ENCODE assay signal across 7 cellular contexts in the genomic region with DNA sequence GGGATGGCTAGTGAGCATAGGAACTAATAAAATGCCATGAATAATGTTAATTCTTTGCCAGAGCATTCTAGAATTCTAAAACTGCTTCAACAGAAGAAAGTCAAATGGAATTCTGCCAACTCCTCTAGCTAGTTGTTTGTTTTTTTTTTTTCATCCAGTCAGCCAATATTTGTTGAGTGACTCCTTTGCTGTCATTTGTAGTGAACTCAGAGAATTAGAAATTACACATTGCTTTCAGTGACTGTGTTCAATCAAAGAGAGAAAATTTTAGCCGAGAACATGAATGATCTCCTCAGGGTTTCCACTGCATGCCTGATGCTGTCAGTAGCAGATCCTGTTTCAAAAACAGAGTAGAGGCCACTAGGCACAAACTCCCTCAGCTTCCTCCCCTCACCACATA. TPM values are rescaled to one million over a fixed set of nuclear protein-coding genes. Genes with fewer than 3 reads are reported as not detected.
DNase-seq lines count a peak whose midpoint lies in the region; ATAC-seq, FAIRE-seq and TF ChIP-seq lines count a peak whose summit lies in the region.
"Not testable (repeated sequence)": the region's sequence is repeated elsewhere in the genome, so short reads cannot be mapped to it uniquely, and the experiment has no call there.

No MANE protein-coding gene starts in this region.

- H2AK9ac ChIP-seq in IMR-90 (replicated peaks; ENCODE audit: low read depth, low read length, poor library complexity) = not testable (repeated sequence)

- TF ChIP-seq POLR2A in IMR-90 (IDR thresholded peaks at IDR 0.05; ENCODE audit: low read depth, low read length); body of pancreas (IDR thresholded peaks at IDR 0.05); HepG2 (IDR thresholded peaks at IDR 0.05; ENCODE audit: insufficient read depth in 1 of 2, low read depth in 2 of 2, low read length in 2 of 2): not testable (repeated sequence)

- not testable (repeated sequence) for H3K4ac ChIP-seq in IMR-90 (ENCODE audit: low read depth, low read length)

- not testable (repeated sequence) for H2AK5ac ChIP-seq in IMR-90 (ENCODE audit: low read depth, low read length)

- not testable (repeated sequence) for H2BK20ac ChIP-seq in IMR-90 (ENCODE audit: low read depth, low read length)

- not testable (repeated sequence) for H2BK5ac ChIP-seq in IMR-90 (ENCODE audit: low read depth, low read length, poor library complexity, severe bottlenecking)

- POLR2A ChIA-PET in IMR-90 (lab: Charles Lee; ENCODE audit: unreplicated experiment); SK-N-SH (lab: Yijun Ruan, JAX): not testable (repeated sequence)
- POLR2A ChIA-PET in HepG2 (lab: Yijun Ruan, JAX) = interaction anchor here (0.7 to 1.3 kb wide), 4 partner anchors 10 to 118 kb away, joined by 3 to 13 read pairs (median 4); a partner anchor contains a TSS

- H3K4me1 ChIP-seq in IMR-90 (ENCODE audit: control insufficient read depth, insufficient read depth, low read length) (peaks cover 16% of the 10 kb centered on the region), body of pancreas (peaks cover 55% of the 10 kb centered on the region), HepG2 (ENCODE audit: insufficient read depth, low read length) (peaks cover 57% of the 10 kb centered on the region)
- not testable (repeated sequence) for H3K4me1 ChIP-seq in SK-N-SH (ENCODE audit: control insufficient read depth in 1 of 2, insufficient read depth in 2 of 2, low read depth in 1 of 2, low read length in 1 of 2)

- H2AFZ ChIP-seq in IMR-90 (replicated peaks; ENCODE audit: low read length, poor library complexity); SK-N-SH (ENCODE audit: low read depth); HepG2 (ENCODE audit: low read length): not testable (repeated sequence)

- H2BK120ac ChIP-seq in IMR-90 (ENCODE audit: low read depth, low read length) = not testable (repeated sequence)

- dilution Hi-C loops in IMR-90 (cut with HindIII; ENCODE audit: low sequenced_read_pairs, unreplicated experiment) = not testable (repeated sequence)

- peaks cover 13% of the 10 kb centered on the region for H3K9me1 ChIP-seq in IMR-90 (ENCODE audit: insufficient read depth, low read length)

- BruUV-seq in IMR-90 (replicated peaks; lab: Mats Ljungman, UMichigan); HepG2 (replicated peaks; lab: Mats Ljungman, UMichigan): not testable (repeated sequence)

- not testable (repeated sequence) for ATAC-seq in IMR-90 (ENCODE audit: low read depth)
- ATAC-seq in body of pancreas = peak; percentile 54
- ATAC-seq in HepG2 = peak; percentile 76

- in situ Hi-C loops in IMR-90 (cut with MboI; ENCODE audit: low sequenced_read_pairs); HepG2 (cut with HindIII; ENCODE audit: extremely low pct_ligation_motif_present, low pct_unique_long_range_greater_than_20kb): not testable (repeated sequence)

- TF ChIP-seq CTCF in IMR-90 (conservative IDR thresholded peaks at IDR 0.05; ENCODE audit: low read depth, low read length); SK-N-SH (IDR thresholded peaks at IDR 0.05); body of pancreas (IDR thresholded peaks at IDR 0.05); HepG2 (CRISPR knock-in tag; IDR thresholded peaks at IDR 0.05): not testable (repeated sequence)

- H3K36me3 ChIP-seq in IMR-90 (ENCODE audit: control insufficient read depth, insufficient read depth, low read length) (peaks cover 22% of the 10 kb centered on the region), SK-N-SH (replicated peaks in 1 of 2; ENCODE audit: control insufficient read depth in 1 of 2, insufficient read depth in 2 of 2, low read length in 1 of 2) (peaks cover 30 to 57% of the 10 kb centered on the region in 2 experiments), HepG2 (replicated peaks in 1 of 2; ENCODE audit: control insufficient read depth in 1 of 2, insufficient read depth in 2 of 2, low read length in 2 of 2) (peaks cover 7 to 48% of the 10 kb centered on the region in 2 experiments; a peak in 4 of 5 replicates)
- H3K36me3 ChIP-seq in body of pancreas (replicated peaks in 1 of 2; ENCODE audit: insufficient read depth in 1 of 2, low read depth in 2 of 2) = not testable (repeated sequence)

- H3K56ac ChIP-seq in IMR-90 (ENCODE audit: extremely low read depth, insufficient read depth, low read length) = not testable (repeated sequence)

- no CpG with 5 or more reads among the region's 1 CpG for WGBS in IMR-90 (ENCODE audit: extremely low coverage in 2 of 2, insufficient read length in 1 of 2), 2 experiments
- WGBS in SK-N-SH (ENCODE audit: low lambda C conversion rate) = 83% methylated on average over 1 of the region's 1 CpG
- 7 to 12% methylated on average over 1 of the region's 1 CpG for WGBS in body of pancreas, 2 donors
- 5% methylated on average over 1 of the region's 1 CpG for WGBS in HepG2 (ENCODE audit: low lambda C conversion rate)

- DNase-seq in DMS53 treated with DMSO at 0.1 percent for 48 hours (lab: John Stamatoyannopoulos, UW; ENCODE audit: unreplicated experiment) (peak; percentile 88), IMR-90 (peak; percentile 60), fibroblast of gingiva (ENCODE audit: low read depth) (peak; percentile 36), HepG2 (ENCODE audit: low spot score) (peak; percentile 77), renal cortical epithelial cell (ENCODE audit: low read depth) (peak; percentile 27)
- not testable (repeated sequence) for DNase-seq in SK-N-SH, body of pancreas

- H3F3A ChIP-seq in SK-N-SH (replicated peaks; ENCODE audit: insufficient read depth) = peaks cover 14% of the 10 kb centered on the region

- H3K79me2 ChIP-seq in SK-N-SH (ENCODE audit: insufficient read depth) (peaks cover 87% of the 10 kb centered on the region), HepG2 (ENCODE audit: insufficient read depth, low read length) (peaks cover 55% of the 10 kb centered on the region)

- not testable (repeated sequence) for H4K5ac ChIP-seq in IMR-90 (ENCODE audit: low read depth, low read length)

- not testable (repeated sequence) for H3K9ac ChIP-seq in IMR-90 (ENCODE audit: low read depth, low read length); SK-N-SH
- H3K9ac ChIP-seq in HepG2 (ENCODE audit: insufficient read depth, low read depth, low read length) = 0 out of 2 replicates have a peak overlapping the region, but pooled peaks have one; percentile 15

- H4K8ac ChIP-seq in IMR-90 (ENCODE audit: low read depth in 2 of 2, low read length in 2 of 2) = not testable (repeated sequence)

- not testable (repeated sequence) for H3K23ac ChIP-seq in IMR-90 (ENCODE audit: low read depth, low read length)

- not testable (repeated sequence) for TF ChIP-seq EP300 in SK-N-SH (IDR thresholded peaks at IDR 0.05; ENCODE audit: borderline replicate concordance in 1 of 2, low read depth in 1 of 2, low read length in 1 of 2); HepG2 (CRISPR knock-in tag; IDR thresholded peaks at IDR 0.05; ENCODE audit: borderline replicate concordance)
- peak in 1 of 2 experiments; percentile 58; a peak in 1 of 4 replicates for TF ChIP-seq EP300 in HepG2 (IDR thresholded peaks at IDR 0.05; ENCODE audit: low read depth in 2 of 2, low read length in 2 of 2)

- H3K9me2 ChIP-seq in SK-N-SH = not testable (repeated sequence)

- CTCF ChIA-PET in IMR-90 (lab: Yijun Ruan, JAX) = interaction anchor here (0.6 kb wide), 1 partner anchor 662 kb away, joined by 3 read pairs; no protein-coding TSS in a partner anchor
- CTCF ChIA-PET in SK-N-SH (lab: Yijun Ruan, JAX) = not testable (repeated sequence)
- CTCF ChIA-PET in HepG2 (lab: Yijun Ruan, JAX; ENCODE audit: low intra/inter-chr PET ratio, low total read pairs) = interaction anchor here (0.6 kb wide), 1 partner anchor 9 kb away, joined by 3 read pairs; no protein-coding TSS in a partner anchor

- TF ChIP-seq RAD21 in IMR-90 (IDR thresholded peaks at IDR 0.05; ENCODE audit: low read length); SK-N-SH (IDR thresholded peaks at IDR 0.05; ENCODE audit: low read length); HepG2 (CRISPR knock-in tag; IDR thresholded peaks at IDR 0.05): not testable (repeated sequence)

- not testable (repeated sequence) for H3K4me3 ChIP-seq in IMR-90 (ENCODE audit: insufficient read depth, low read depth, low read length); SK-N-SH (ENCODE audit: low read depth in 2 of 2, low read length in 1 of 2); body of pancreas; HepG2 (replicated peaks in 1 of 3; ENCODE audit: insufficient read depth in 1 of 3, low read depth in 2 of 3, low read length in 3 of 3)

- not testable (repeated sequence) for H3K27me3 ChIP-seq in IMR-90 (ENCODE audit: control insufficient read depth, insufficient read depth, low read length); SK-N-SH (ENCODE audit: insufficient read depth); body of pancreas; HepG2 (ENCODE audit: control insufficient read depth in 1 of 2, insufficient read depth in 2 of 2, low read length in 2 of 2)

- H3K4me2 ChIP-seq in IMR-90 (ENCODE audit: low read depth, low read length); SK-N-SH: not testable (repeated sequence)
- peak overlapping the region; percentile 32; the same call in 1 of the 2 replicates for H3K4me2 ChIP-seq in HepG2 (ENCODE audit: low read depth, low read length)

- H3K27ac ChIP-seq in IMR-90 (ENCODE audit: insufficient read depth, low read length) = not testable (repeated sequence)
- H3K27ac ChIP-seq in SK-N-SH (ENCODE audit: low read depth in 2 of 2, low read length in 1 of 2) = peak overlapping the region in 1 of 2 experiments; percentile 40; a peak in 2 of 4 replicates
- peak overlapping the region; percentile 33 to 70 (median 52) for H3K27ac ChIP-seq in body of pancreas
- H3K27ac ChIP-seq in HepG2 (ENCODE audit: extremely low read length, insufficient read depth, low read length) = peak overlapping the region; percentile 48

- H3K79me1 ChIP-seq in IMR-90 (ENCODE audit: low read depth in 1 of 2, low read length in 2 of 2) = peaks cover 34 to 68% of the 10 kb centered on the region in 2 experiments

- not testable (repeated sequence) for H3K9me3 ChIP-seq in IMR-90 (ENCODE audit: control insufficient read depth, insufficient read depth, low read length); SK-N-SH; body of pancreas; HepG2 (ENCODE audit: low read length)

- H3K18ac ChIP-seq in IMR-90 (ENCODE audit: low read depth, low read length) = not testable (repeated sequence)

- peaks cover 48% of the 10 kb centered on the region for H4K20me1 ChIP-seq in IMR-90 (ENCODE audit: insufficient read depth, low read length)
- H4K20me1 ChIP-seq in SK-N-SH (ENCODE audit: insufficient read depth) = peaks cover 48% of the 10 kb centered on the region
- not testable (repeated sequence) for H4K20me1 ChIP-seq in HepG2 (ENCODE audit: insufficient read depth, low read length)

- H4K91ac ChIP-seq in IMR-90 (ENCODE audit: insufficient read depth, low read depth, low read length) = not testable (repeated sequence)

- not testable (repeated sequence) for H3K14ac ChIP-seq in IMR-90 (replicated peaks; ENCODE audit: low read depth, low read length)

- peak; percentile 21 for FAIRE-seq in HepG2 (lab: Jason Lieb, UNC)

- intact Hi-C loops in IMR-90 (cut with micrococcal nuclease) (loop anchor here (10.0 kb wide), 1 partner anchor 198 kb away; no protein-coding TSS in a partner anchor), HepG2 (cut with micrococcal nuclease; ENCODE audit: unreplicated experiment) (loop anchor here (2.0 kb wide), 1 partner anchor 32 kb away; a partner anchor contains a TSS)
- intact Hi-C loops in body of pancreas (cut with DNase I) = not testable (repeated sequence)

- H2BK15ac ChIP-seq in IMR-90 (ENCODE audit: low read depth, low read length) = not testable (repeated sequence)

RNA-seq across cellular contexts. Expression of a gene that starts 32.4 kb away (rescaled TPM):
- 56.6 and 62.8 TPM in 2 replicates for total RNA-seq in IMR-90 (2012; rRNA removed)
- polyA plus RNA-seq in IMR-90 (2012; rRNA removed) = 34.8 and 34.9 TPM in 2 replicates
- polyA plus RNA-seq in IMR-90 (2012; cell fraction: cytosol; rRNA removed) = 10.0 and 16.1 TPM in 2 replicates
- polyA plus RNA-seq in IMR-90 (2012; cell fraction: nucleus; rRNA removed; ENCODE audit: low replicate concordance) = 16.5 and 73.5 TPM in 2 replicates
- polyA plus RNA-seq in SK-N-SH (2012; rRNA removed) = 25.6 and 32.4 TPM in 2 replicates
- polyA plus RNA-seq in SK-N-SH (2012; cell fraction: cytosol; rRNA removed) = 28.9 and 29.1 TPM in 2 replicates
- polyA plus RNA-seq in SK-N-SH (2012; cell fraction: nucleus; rRNA removed) = 56.5 and 68.8 TPM in 2 replicates
- 10 to 100 TPM; 21.8 to 28.3 TPM for total RNA-seq in body of pancreas
- total RNA-seq in HepG2 (2016; rRNA removed; fragmentation: Illumina TruSeq; extraction: Trizol) = 22.7 and 27.5 TPM in 2 replicates
- 19.8 and 21.2 TPM in 2 replicates for total RNA-seq in HepG2 (2016; cell fraction: cytosol; rRNA removed; fragmentation: Illumina TruSeq; extraction: Trizol; ENCODE audit: low read depth)
- total RNA-seq in HepG2 (2016; cell fraction: insoluble cytoplasmic fraction; rRNA removed; fragmentation: Illumina TruSeq; extraction: Trizol) = 21.5 and 25.3 TPM in 2 replicates
- 14.1 and 14.9 TPM in 2 replicates for total RNA-seq in HepG2 (2016; cell fraction: membrane; rRNA removed; fragmentation: Illumina TruSeq; extraction: Trizol)
- total RNA-seq in HepG2 (2016; cell fraction: nucleus; rRNA removed; fragmentation: Illumina TruSeq; extraction: Trizol) = 16.2 and 18.3 TPM in 2 replicates
- polyA plus RNA-seq in HepG2 (2011; rRNA removed) = 30.3 and 35.3 TPM in 2 replicates
- polyA plus RNA-seq in HepG2 (2011; cell fraction: cytosol; rRNA removed) = 18.9 and 20.5 TPM in 2 replicates
- 24.9 and 25.4 TPM in 2 replicates for polyA plus RNA-seq in HepG2 (2011; cell fraction: nucleus; rRNA removed)
- 19.6 and 25.6 TPM in 2 replicates for polyA plus RNA-seq in HepG2 (2012)
- polyA plus RNA-seq in HepG2 (2016; cell fraction: cytosol; fragmentation: Illumina TruSeq; extraction: Trizol; ENCODE audit: low read depth) = 1.3 and 2.0 TPM in 2 replicates
- 22.9 and 25.3 TPM in 2 replicates for polyA plus RNA-seq in HepG2 (2016; cell fraction: insoluble cytoplasmic fraction; fragmentation: Illumina TruSeq; extraction: Trizol; ENCODE audit: low read depth)
- polyA plus RNA-seq in HepG2 (2016; cell fraction: membrane; fragmentation: Illumina TruSeq; extraction: Trizol; ENCODE audit: low read depth) = 3.9 and 4.5 TPM in 2 replicates
- polyA plus RNA-seq in HepG2 (2016; cell fraction: nucleus; fragmentation: Illumina TruSeq; extraction: Trizol; ENCODE audit: insufficient read depth, low read depth) = 26.8 and 27.2 TPM in 2 replicates
- 43.3 and 66.9 TPM in 2 replicates for polyA minus RNA-seq in HepG2 (2011; rRNA and poly(A)+ RNA removed; ENCODE audit: low replicate concordance)
- polyA minus RNA-seq in HepG2 (2011; cell fraction: cytosol; rRNA and poly(A)+ RNA removed) = 15.5 and 21.7 TPM in 2 replicates
- polyA minus RNA-seq in HepG2 (2011; cell fraction: nucleus; rRNA and poly(A)+ RNA removed) = 19.7 and 26.4 TPM in 2 replicates
- total RNA-seq in renal cortical epithelial cell = 52.4 and 72.2 TPM in 2 replicates
